ENCODE assay signal across 1 cellular context in genomic region chr17:19003966-19004600, GRCh38.
TF ChIP-seq lines count a peak whose summit lies in the region.

No MANE protein-coding gene starts in this region.

TF ChIP-seq in HCT116, 20 proteins besides CTCF, POLR2A, EP300 and RAD21 (continued from another document):
- TF ChIP-seq, protein P1, sequence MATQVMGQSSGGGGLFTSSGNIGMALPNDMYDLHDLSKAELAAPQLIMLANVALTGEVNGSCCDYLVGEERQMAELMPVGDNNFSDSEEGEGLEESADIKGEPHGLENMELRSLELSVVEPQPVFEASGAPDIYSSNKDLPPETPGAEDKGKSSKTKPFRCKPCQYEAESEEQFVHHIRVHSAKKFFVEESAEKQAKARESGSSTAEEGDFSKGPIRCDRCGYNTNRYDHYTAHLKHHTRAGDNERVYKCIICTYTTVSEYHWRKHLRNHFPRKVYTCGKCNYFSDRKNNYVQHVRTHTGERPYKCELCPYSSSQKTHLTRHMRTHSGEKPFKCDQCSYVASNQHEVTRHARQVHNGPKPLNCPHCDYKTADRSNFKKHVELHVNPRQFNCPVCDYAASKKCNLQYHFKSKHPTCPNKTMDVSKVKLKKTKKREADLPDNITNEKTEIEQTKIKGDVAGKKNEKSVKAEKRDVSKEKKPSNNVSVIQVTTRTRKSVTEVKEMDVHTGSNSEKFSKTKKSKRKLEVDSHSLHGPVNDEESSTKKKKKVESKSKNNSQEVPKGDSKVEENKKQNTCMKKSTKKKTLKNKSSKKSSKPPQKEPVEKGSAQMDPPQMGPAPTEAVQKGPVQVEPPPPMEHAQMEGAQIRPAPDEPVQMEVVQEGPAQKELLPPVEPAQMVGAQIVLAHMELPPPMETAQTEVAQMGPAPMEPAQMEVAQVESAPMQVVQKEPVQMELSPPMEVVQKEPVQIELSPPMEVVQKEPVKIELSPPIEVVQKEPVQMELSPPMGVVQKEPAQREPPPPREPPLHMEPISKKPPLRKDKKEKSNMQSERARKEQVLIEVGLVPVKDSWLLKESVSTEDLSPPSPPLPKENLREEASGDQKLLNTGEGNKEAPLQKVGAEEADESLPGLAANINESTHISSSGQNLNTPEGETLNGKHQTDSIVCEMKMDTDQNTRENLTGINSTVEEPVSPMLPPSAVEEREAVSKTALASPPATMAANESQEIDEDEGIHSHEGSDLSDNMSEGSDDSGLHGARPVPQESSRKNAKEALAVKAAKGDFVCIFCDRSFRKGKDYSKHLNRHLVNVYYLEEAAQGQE (IDR thresholded peaks at IDR 0.05; ENCODE audit: low read depth): no peak
- TF ChIP-seq FOSL1 (IDR thresholded peaks at IDR 0.05; ENCODE audit: low read depth) (no peak), ELF1 (IDR thresholded peaks at IDR 0.05; ENCODE audit: borderline replicate concordance, low read depth) (no peak; the same call in 1 of the 2 replicates), ZFX (IDR thresholded peaks at IDR 0.05) (no peak), EZH2 (IDR thresholded peaks at IDR 0.05) (no peak), SP1 (IDR thresholded peaks at IDR 0.05; ENCODE audit: low read depth) (no peak), SRF (IDR thresholded peaks at IDR 0.05; ENCODE audit: low read depth) (no peak), MAX (IDR thresholded peaks at IDR 0.05) (no peak), TCF7L2 (IDR thresholded peaks at IDR 0.05; ENCODE audit: borderline replicate concordance, extremely low read depth, insufficient read depth, insufficient read length) (no peak), CBX3 (IDR thresholded peaks at IDR 0.05; ENCODE audit: low read depth) (no peak), JUND (IDR thresholded peaks at IDR 0.05) (no peak), EGR1 (IDR thresholded peaks at IDR 0.05; ENCODE audit: low read depth) (no peak), SIN3A (IDR thresholded peaks at IDR 0.05; ENCODE audit: low read depth) (no peak)
